ENCODE assay signal across 1 cellular context in genomic region chr3:11556851-11557644, GRCh38.
TF ChIP-seq lines count a peak whose summit lies in the region.

No MANE protein-coding gene starts in this region.

TF ChIP-seq in HEK293, 187 proteins besides CTCF, POLR2A, EP300 and RAD21 (continued from another document):
- TF ChIP-seq, protein P1, sequence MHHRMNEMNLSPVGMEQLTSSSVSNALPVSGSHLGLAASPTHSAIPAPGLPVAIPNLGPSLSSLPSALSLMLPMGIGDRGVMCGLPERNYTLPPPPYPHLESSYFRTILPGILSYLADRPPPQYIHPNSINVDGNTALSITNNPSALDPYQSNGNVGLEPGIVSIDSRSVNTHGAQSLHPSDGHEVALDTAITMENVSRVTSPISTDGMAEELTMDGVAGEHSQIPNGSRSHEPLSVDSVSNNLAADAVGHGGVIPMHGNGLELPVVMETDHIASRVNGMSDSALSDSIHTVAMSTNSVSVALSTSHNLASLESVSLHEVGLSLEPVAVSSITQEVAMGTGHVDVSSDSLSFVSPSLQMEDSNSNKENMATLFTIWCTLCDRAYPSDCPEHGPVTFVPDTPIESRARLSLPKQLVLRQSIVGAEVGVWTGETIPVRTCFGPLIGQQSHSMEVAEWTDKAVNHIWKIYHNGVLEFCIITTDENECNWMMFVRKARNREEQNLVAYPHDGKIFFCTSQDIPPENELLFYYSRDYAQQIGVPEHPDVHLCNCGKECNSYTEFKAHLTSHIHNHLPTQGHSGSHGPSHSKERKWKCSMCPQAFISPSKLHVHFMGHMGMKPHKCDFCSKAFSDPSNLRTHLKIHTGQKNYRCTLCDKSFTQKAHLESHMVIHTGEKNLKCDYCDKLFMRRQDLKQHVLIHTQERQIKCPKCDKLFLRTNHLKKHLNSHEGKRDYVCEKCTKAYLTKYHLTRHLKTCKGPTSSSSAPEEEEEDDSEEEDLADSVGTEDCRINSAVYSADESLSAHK (tag by site-specific recombination; IDR thresholded peaks at IDR 0.05): 0 out of 2 replicates have a peak, but pooled peaks have one; percentile 15
- TF ChIP-seq ZNF561 (tag by site-specific recombination; IDR thresholded peaks at IDR 0.05; ENCODE audit: borderline replicate concordance): 0 out of 2 replicates have a peak, but pooled peaks have one; percentile 42
- TF ChIP-seq FEZF1 (tag by site-specific recombination; IDR thresholded peaks at IDR 0.05): peak; percentile 26; the same call in 1 of the 2 replicates
- peak; percentile 36 for TF ChIP-seq ZNF366 (tag by site-specific recombination; conservative IDR thresholded peaks at IDR 0.05)
- TF ChIP-seq ZBTB49 (tag by site-specific recombination; IDR thresholded peaks at IDR 0.05; ENCODE audit: low read depth): no peak
- TF ChIP-seq ZNF169 (tag by site-specific recombination; IDR thresholded peaks at IDR 0.05): no peak
TF ChIP-seq in HEK293: peak in this region for 16.
